Comparison of ENCODE assay signal across 8 cellular contexts in the genomic region with DNA sequence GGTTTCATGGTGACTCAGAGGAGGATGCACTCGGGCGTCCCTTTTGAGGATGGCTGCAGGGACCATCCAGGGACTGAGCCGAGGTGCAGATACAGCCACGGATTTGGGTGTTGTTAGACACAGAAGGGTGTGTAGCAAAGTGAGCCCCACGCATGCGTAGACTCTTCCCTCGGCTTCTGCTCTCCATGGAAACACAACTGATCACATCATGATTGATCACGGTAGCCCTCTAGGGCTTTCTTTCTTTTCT. TPM values are rescaled to one million over a fixed set of nuclear protein-coding genes. Genes with fewer than 3 reads are reported as not detected.
A peak's percentile ranks its signal among the peaks of the same experiment; 100 is the strongest.
DNase-seq lines count a peak whose midpoint lies in the region; ATAC-seq, FAIRE-seq and TF ChIP-seq lines count a peak whose summit lies in the region.

No MANE protein-coding gene starts in this region.

- H3K9me3 Mint-ChIP-seq in astrocyte (ENCODE audit: unreplicated experiment) = peaks cover 2% of the 10 kb centered on the region
- no peaks in the 10 kb centered on the region for H3K9me3 Mint-ChIP-seq in stimulated activated naive CD8-positive, alpha-beta T cell treated with anti-CD3 and anti-CD28 coated beads, Interleukin-15, amount 100 ng/mL, for 72 hours

- no peaks in the 10 kb centered on the region for H3K36me3 ChIP-seq in astrocyte (ENCODE audit: insufficient read depth, low read length)
- no peaks in the 10 kb centered on the region for H3K36me3 ChIP-seq in kidney (ENCODE audit: control insufficient read depth in 1 of 2, insufficient read depth in 2 of 2, low read length in 2 of 2)

- peak overlapping the region; percentile 83 for H3K9ac ChIP-seq in astrocyte (ENCODE audit: low read length)
- H3K9ac ChIP-seq in kidney (ENCODE audit: low read length in 2 of 2) = peak overlapping the region in 1 of 2 donors; percentile 19

- H3K4me2 ChIP-seq in astrocyte (ENCODE audit: low read length) = peak overlapping the region; percentile 85

- peaks cover 15% of the 10 kb centered on the region for H3K36me3 Mint-ChIP-seq in astrocyte (ENCODE audit: low read depth, unreplicated experiment)

- no peaks in the 10 kb centered on the region for H4K20me1 ChIP-seq in astrocyte (ENCODE audit: insufficient read depth, low read length)

- peak; percentile 76 for DNase-seq in Caki2 (ENCODE audit: low read depth)
- DNase-seq in HEK293T (ENCODE audit: extremely low spot score) = peak; percentile 33
- peak; percentile 64 for DNase-seq in NCI-H774 (lab: John Stamatoyannopoulos, UW)
- DNase-seq in astrocyte (ENCODE audit: low read depth) = peak; percentile 36
- DNase-seq in kidney = no peak
- DNase-seq in stimulated activated naive CD8-positive, alpha-beta T cell treated with anti-CD3 and anti-CD28 coated beads, Interleukin-15, amount 100 ng/mL, for 72 hours = peak; percentile 59 to 67
- DNase-seq in GM19239 (ENCODE audit: insufficient read length, low spot score) = no peak

- peak overlapping the region; percentile 56 for H3K4me3 ChIP-seq in astrocyte (ENCODE audit: insufficient read depth, low read depth, low read length)
- peak overlapping the region; percentile 42 to 59 for H3K4me3 ChIP-seq in kidney (ENCODE audit: low read length in 2 of 2)

- H3K9me3 ChIP-seq in astrocyte (ENCODE audit: insufficient read depth, low read depth, low read length) (no peaks in the 10 kb centered on the region), kidney (ENCODE audit: control insufficient read depth in 1 of 2, low read length in 2 of 2) (no peaks in the 10 kb centered on the region)

- H3K79me2 ChIP-seq in astrocyte (ENCODE audit: insufficient read depth, low read length) = no peaks in the 10 kb centered on the region

- peak; percentile 53 for ATAC-seq in stimulated activated naive CD8-positive, alpha-beta T cell treated with anti-CD3 and anti-CD28 coated beads, Interleukin-15, amount 100 ng/mL, for 72 hours
- ATAC-seq in GM21737 (IDR thresholded peaks at IDR 0.05; ENCODE audit: unreplicated experiment) = no peak

- peak overlapping the region; percentile 32 for H2AFZ ChIP-seq in astrocyte (ENCODE audit: low read depth, low read length)

- FAIRE-seq in astrocyte (lab: Jason Lieb, UNC) (no peak), kidney (lab: Jason Lieb, UNC) (no peak), GM19239 (lab: Jason Lieb, UNC) (no peak)

- in situ Hi-C loops in Caki2 (cut with HindIII; ENCODE audit: low pct_unique_long_range_greater_than_20kb, low sequenced_read_pairs) = no loop called here

- H3K27ac ChIP-seq in astrocyte (ENCODE audit: low read depth, low read length) (no peak overlapping the region), kidney (ENCODE audit: low read depth in 2 of 2, low read length in 2 of 2) (no peak overlapping the region)

- H3K4me3 Mint-ChIP-seq in astrocyte (ENCODE audit: unreplicated experiment) = peak overlapping the region; percentile 93
- H3K4me3 Mint-ChIP-seq in stimulated activated naive CD8-positive, alpha-beta T cell treated with anti-CD3 and anti-CD28 coated beads, Interleukin-15, amount 100 ng/mL, for 72 hours = peak overlapping the region; percentile 85

- peak overlapping the region; percentile 97 for H3K27ac Mint-ChIP-seq in astrocyte (ENCODE audit: unreplicated experiment)
- H3K27ac Mint-ChIP-seq in stimulated activated naive CD8-positive, alpha-beta T cell treated with anti-CD3 and anti-CD28 coated beads, Interleukin-15, amount 100 ng/mL, for 72 hours = peak overlapping the region; percentile 97 to 98

- POLR2A ChIA-PET in HEK293T (lab: Yijun Ruan, JAX) = no interaction called here

- peaks cover 86% of the 10 kb centered on the region for H3K27me3 Mint-ChIP-seq in astrocyte (ENCODE audit: low read depth, unreplicated experiment)
- peaks cover 93% of the 10 kb centered on the region for H3K27me3 Mint-ChIP-seq in stimulated activated naive CD8-positive, alpha-beta T cell treated with anti-CD3 and anti-CD28 coated beads, Interleukin-15, amount 100 ng/mL, for 72 hours

- H3K4me1 ChIP-seq in astrocyte (ENCODE audit: insufficient read depth, low read length) (peaks cover 24% of the 10 kb centered on the region), kidney (ENCODE audit: control insufficient read depth in 1 of 2, insufficient read depth in 1 of 2, low read depth in 1 of 2, low read length in 2 of 2) (peaks cover 6 to 20% of the 10 kb centered on the region in 2 donors)

- H3K4me1 Mint-ChIP-seq in astrocyte (ENCODE audit: low read depth, unreplicated experiment) = peaks cover 6% of the 10 kb centered on the region
- peaks cover 56% of the 10 kb centered on the region for H3K4me1 Mint-ChIP-seq in stimulated activated naive CD8-positive, alpha-beta T cell treated with anti-CD3 and anti-CD28 coated beads, Interleukin-15, amount 100 ng/mL, for 72 hours

- TF ChIP-seq CTCF in astrocyte (IDR thresholded peaks at IDR 0.05; ENCODE audit: insufficient read depth, low read depth, low read length) (no peak), kidney (IDR thresholded peaks at IDR 0.05; ENCODE audit: borderline replicate concordance, extremely low read depth, insufficient read depth) (no peak)

- CTCF ChIA-PET in HEK293T (lab: Yijun Ruan, JAX) = no interaction called here

- intact Hi-C loops in kidney (cut with DNase I) = no loop called here

- H3K27me3 ChIP-seq in astrocyte (ENCODE audit: insufficient read depth, low read length) = peaks cover 41% of the 10 kb centered on the region

TF ChIP-seq in HEK293T, 16 proteins besides CTCF, POLR2A, EP300 and RAD21:
- TF ChIP-seq SUZ12 (IDR thresholded peaks at IDR 0.05) (no peak), ZNF384 (IDR thresholded peaks at IDR 0.05) (no peak), CTBP1 (IDR thresholded peaks at IDR 0.05; ENCODE audit: borderline replicate concordance) (no peak), NFRKB (IDR thresholded peaks at IDR 0.05) (no peak), BHLHE40 (IDR thresholded peaks at IDR 0.05; ENCODE audit: borderline replicate concordance) (no peak), FOXA1 (IDR thresholded peaks at IDR 0.05) (no peak), HDGF (IDR thresholded peaks at IDR 0.05; ENCODE audit: borderline replicate concordance) (no peak)

RNA-seq across cellular contexts. Expression of a gene that starts 0.6 kb away (rescaled TPM):
- 0.57 and 0.64 TPM in 2 replicates for total RNA-seq in Caki2 (2014; rRNA removed; shearing (Covaris generic); ENCODE audit: low replicate concordance)
- total RNA-seq in astrocyte (7.4 and 8.8 TPM in 2 replicates), kidney (0.72 TPM)
- polyA plus RNA-seq in kidney (ENCODE audit: insufficient read depth, low read depth, low replicate concordance) = 0.47 TPM

RNA-seq across cellular contexts. Expression of a gene that starts 21.3 kb away (rescaled TPM):
- 7.1 and 8.8 TPM in 2 replicates for total RNA-seq in Caki2 (2014; rRNA removed; shearing (Covaris generic); ENCODE audit: low replicate concordance)
- total RNA-seq in astrocyte (7.3 and 7.5 TPM in 2 replicates), kidney (1.3 TPM)
- polyA plus RNA-seq in kidney (ENCODE audit: insufficient read depth, low read depth, low replicate concordance) = 2.5 TPM

RNA-seq across cellular contexts. Expression of a gene that starts 40.2 kb away (rescaled TPM):
- not detected in 2 replicates for total RNA-seq in Caki2 (2014; rRNA removed; shearing (Covaris generic); ENCODE audit: low replicate concordance)
- total RNA-seq in astrocyte = not detected in 2 replicates
- 0.41 TPM for total RNA-seq in kidney
- 1.3 TPM for polyA plus RNA-seq in kidney (ENCODE audit: insufficient read depth, low read depth, low replicate concordance)

Comparison
In these comparisons a context has a peak if more than half of its experiments do, and no peak if none do; other contexts are left out.
1. DNase-seq: peak in Caki2 (single experiment), HEK293T (single experiment), NCI-H774 (single experiment), astrocyte (single experiment) and stimulated activated naive CD8-positive, alpha-beta T cell treated with anti-CD3 and anti-CD28 coated beads, Interleukin-15, amount 100 ng/mL, for 72 hours (2 of 2); none in kidney (single experiment) and GM19239 (single experiment).